Comparison of ENCODE assay signal across 13 cellular contexts in genomic region chr12:12017135-12017581, GRCh38. TPM values are rescaled to one million over a fixed set of nuclear protein-coding genes. Genes with fewer than 3 reads are reported as not detected.
DNase-seq lines count a peak whose midpoint lies in the region; ATAC-seq and TF ChIP-seq lines count a peak whose summit lies in the region.
"Had no signal": no experiment of that assay in that cellular context is flagged by ENCODE, and none has a peak within 500 bp of the region (broad histone marks: within the 10 kb centered on the region; RNA-seq: fewer than 3 reads in every experiment).

No MANE protein-coding gene starts in this region.

- peak overlapping the region; percentile 94 for H3K27ac Mint-ChIP-seq in activated CD4-positive, alpha-beta T cell treated with anti-CD3 and anti-CD28 coated beads, Interleukin-2, amount 10 ng/mL, durations not matched to agents 24 days and 14 days
- H3K27ac Mint-ChIP-seq in activated naive CD4-positive, alpha-beta T cell treated with anti-CD3 and anti-CD28 coated beads, Interleukin-2, amount 50 U/mL, for 72 hours = peak overlapping the region; percentile 86 to 95
- peak overlapping the region; percentile 30 for H3K27ac Mint-ChIP-seq in neural crest cell (ENCODE audit: unreplicated experiment)

- no peak for TF ChIP-seq CTCF in neural crest cell (conservative IDR thresholded peaks at IDR 0.05)

- H3K4me1 Mint-ChIP-seq in activated CD4-positive, alpha-beta T cell treated with anti-CD3 and anti-CD28 coated beads, Interleukin-2, amount 10 ng/mL, durations not matched to agents 24 days and 14 days = peaks cover 68% of the 10 kb centered on the region
- peaks cover 7% of the 10 kb centered on the region for H3K4me1 Mint-ChIP-seq in neural crest cell

- peak overlapping the region; percentile 75 for H3K27ac ChIP-seq in KOPT-K1 (ENCODE audit: low read depth, low read length, poor library complexity, severe bottlenecking)
- H3K27ac ChIP-seq: hepatocyte, lower lobe of right lung, SK-N-MC, testis had no signal

- peaks cover 3% of the 10 kb centered on the region for H3K9me3 Mint-ChIP-seq in activated CD4-positive, alpha-beta T cell treated with anti-CD3 and anti-CD28 coated beads, Interleukin-2, amount 10 ng/mL, durations not matched to agents 24 days and 14 days
- peaks cover 7 to 13% of the 10 kb centered on the region in 2 donors for H3K9me3 Mint-ChIP-seq in activated naive CD4-positive, alpha-beta T cell treated with anti-CD3 and anti-CD28 coated beads, Interleukin-2, amount 50 U/mL, for 72 hours
- H3K9me3 Mint-ChIP-seq in neural crest cell = no peaks in the 10 kb centered on the region

- H3K4me3 Mint-ChIP-seq in activated CD4-positive, alpha-beta T cell treated with anti-CD3 and anti-CD28 coated beads, Interleukin-2, amount 10 ng/mL, durations not matched to agents 24 days and 14 days = peak overlapping the region; percentile 50
- H3K4me3 Mint-ChIP-seq in neural crest cell = no peak overlapping the region

- no peaks in the 10 kb centered on the region for H3K9me3 ChIP-seq in KOPT-K1 (ENCODE audit: insufficient read depth, low read length, poor library complexity, severe bottlenecking)
- H3K9me3 ChIP-seq: lower lobe of right lung, testis had no signal

- no peak for DNase-seq in activated CD4-positive, alpha-beta T cell treated with anti-CD3 and anti-CD28 coated beads, Interleukin-2, amount 10 ng/mL, durations not matched to agents 24 days and 14 days
- no peak for DNase-seq in activated CD4-positive, alpha-beta T cell treated with anti-CD3 and anti-CD28 coated beads, Interleukin-2, amount 50 U/mL, for 1 hour
- peak in 1 of 2 donors; percentile 49 for DNase-seq in activated naive CD4-positive, alpha-beta T cell treated with anti-CD3 and anti-CD28 coated beads, Interleukin-2, amount 50 U/mL, for 72 hours (ENCODE audit: low spot score in 2 of 2)
- DNase-seq in neural crest cell (ENCODE audit: low read depth, low spot score) (no peak), NCI-H1436 treated with DMSO at 0.1 percent for 48 hours (lab: John Stamatoyannopoulos, UW) (no peak)
- DNase-seq: lower lobe of right lung, testis had no signal

- peaks cover 11% of the 10 kb centered on the region for H3K36me3 Mint-ChIP-seq in activated CD4-positive, alpha-beta T cell treated with anti-CD3 and anti-CD28 coated beads, Interleukin-2, amount 10 ng/mL, durations not matched to agents 24 days and 14 days (ENCODE audit: low read depth)
- peaks cover 11 to 24% of the 10 kb centered on the region in 2 donors for H3K36me3 Mint-ChIP-seq in activated naive CD4-positive, alpha-beta T cell treated with anti-CD3 and anti-CD28 coated beads, Interleukin-2, amount 50 U/mL, for 72 hours
- H3K36me3 Mint-ChIP-seq in neural crest cell (ENCODE audit: low read depth) = no peaks in the 10 kb centered on the region

- intact Hi-C loops in activated CD4-positive, alpha-beta T cell treated with anti-CD3 and anti-CD28 coated beads, Interleukin-2, amount 10 ng/mL, durations not matched to agents 24 days and 14 days (cut with micrococcal nuclease) = loop anchor here (1.0 kb wide), 1 partner anchor 8 kb away; no protein-coding TSS in a partner anchor

- peak; percentile 44 to 82 for ATAC-seq in activated naive CD4-positive, alpha-beta T cell treated with anti-CD3 and anti-CD28 coated beads, Interleukin-2, amount 50 U/mL, for 72 hours
- ATAC-seq in HG03175 (IDR thresholded peaks at IDR 0.05; ENCODE audit: unreplicated experiment) (no peak), HG02981 (IDR thresholded peaks at IDR 0.05; ENCODE audit: unreplicated experiment) (no peak)
- ATAC-seq: lower lobe of right lung had no signal

- H3K36me3 ChIP-seq in KOPT-K1 (ENCODE audit: insufficient read depth, low read length) = no peaks in the 10 kb centered on the region
- H3K36me3 ChIP-seq: lower lobe of right lung had no signal

- H3K27me3 Mint-ChIP-seq in activated CD4-positive, alpha-beta T cell treated with anti-CD3 and anti-CD28 coated beads, Interleukin-2, amount 10 ng/mL, durations not matched to agents 24 days and 14 days = no peaks in the 10 kb centered on the region
- no peaks in the 10 kb centered on the region for H3K27me3 Mint-ChIP-seq in neural crest cell (ENCODE audit: low read depth)

RNA-seq across cellular contexts. Expression of gene BCL2L14, which starts 53.6 kb away (rescaled TPM):
- 13.0 and 14.2 TPM in 2 replicates for total RNA-seq in activated CD4-positive, alpha-beta T cell treated with anti-CD3 and anti-CD28 coated beads, Interleukin-2, amount 10 ng/mL, durations not matched to agents 24 days and 14 days
- total RNA-seq in activated naive CD4-positive, alpha-beta T cell treated with anti-CD3 and anti-CD28 coated beads, Interleukin-2, amount 50 U/mL, for 72 hours = 10 to 100 TPM in 1 of 2 donors, 1 to 10 TPM in 1; 2.2 to 15.7 TPM
- total RNA-seq in neural crest cell = 0.86 and 1.2 TPM in 2 replicates
- total RNA-seq: A673 had no signal

Comparison
In these comparisons a context has a peak if more than half of its experiments do, and no peak if none do; other contexts are left out.
1. H3K27ac Mint-ChIP-seq: peak in every context shown above with its lines; median percentile 94 in activated CD4-positive, alpha-beta T cell treated with anti-CD3 and anti-CD28 coated beads, Interleukin-2, amount 10 ng/mL, durations not matched to agents 24 days and 14 days; 90 in activated naive CD4-positive, alpha-beta T cell treated with anti-CD3 and anti-CD28 coated beads, Interleukin-2, amount 50 U/mL, for 72 hours; 30 in neural crest cell.
2. ATAC-seq: peak in activated naive CD4-positive, alpha-beta T cell treated with anti-CD3 and anti-CD28 coated beads, Interleukin-2, amount 50 U/mL, for 72 hours (2 of 2); none in HG03175 (single experiment) and HG02981 (single experiment).